9 cellular contexts compared by ENCODE assay signal in the genomic region with DNA sequence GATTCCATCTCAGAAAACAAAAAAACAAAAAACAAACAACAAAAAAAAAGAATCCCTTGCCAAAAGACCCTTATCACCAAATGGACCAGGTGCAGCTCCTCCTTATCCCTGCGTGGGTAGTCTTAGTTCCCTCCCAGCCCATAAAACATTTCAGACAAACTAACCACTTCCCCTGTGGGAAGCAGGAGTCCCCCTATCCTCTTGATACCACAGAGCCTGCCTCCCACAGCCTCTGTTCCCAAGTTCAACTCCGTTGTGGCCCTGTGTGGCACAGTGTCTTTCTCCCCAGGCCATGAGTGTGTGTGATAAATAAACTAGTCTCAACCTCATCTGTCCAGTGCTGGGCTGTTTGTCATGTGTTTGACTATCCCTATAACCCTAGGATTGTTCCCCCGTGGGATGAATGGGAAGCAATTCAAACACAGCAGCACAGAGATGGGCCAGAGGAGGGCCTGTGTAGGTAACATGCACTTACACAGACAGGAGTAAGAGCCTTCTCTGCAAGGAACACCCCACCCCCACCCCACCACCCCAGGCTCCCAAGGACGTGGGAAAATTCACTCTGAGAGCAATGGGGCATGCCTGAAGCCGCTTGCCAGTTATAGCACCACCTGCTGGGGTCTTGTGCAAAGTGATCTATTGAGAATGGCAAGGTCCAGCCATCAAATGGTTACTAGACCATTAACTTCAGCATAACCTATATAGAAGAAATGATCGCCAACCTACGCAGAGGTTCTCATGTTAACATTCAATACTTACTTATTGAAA.
DNase-seq lines count a peak whose midpoint lies in the region; ATAC-seq, FAIRE-seq and TF ChIP-seq lines count a peak whose summit lies in the region.
"Had no signal": no experiment of that assay in that cellular context is flagged by ENCODE, and none has a peak within 500 bp of the region (broad histone marks: within the 10 kb centered on the region; RNA-seq: fewer than 3 reads in every experiment).

No MANE protein-coding gene starts in this region.

- H3K79me1 ChIP-seq in H1 (ENCODE audit: low read depth, low read length), result no peaks in the 10 kb centered on the region

- no peaks in the 10 kb centered on the region for H3K27me3 Mint-ChIP-seq in CD8-positive, alpha-beta T cell (ENCODE audit: low read depth)

- H3K27me3 ChIP-seq in H1 (replicated peaks in 1 of 4; ENCODE audit: control insufficient read depth in 3 of 4, extremely low read depth in 1 of 4, insufficient read depth in 3 of 4, low read length in 3 of 4), result no peaks in the 10 kb centered on the region
- H3K27me3 ChIP-seq in thyroid gland, result no peaks in the 10 kb centered on the region
- H3K27me3 ChIP-seq in CD8-positive, alpha-beta T cell (ENCODE audit: insufficient read depth, low read length), result no peaks in the 10 kb centered on the region

- H3K4me3 ChIP-seq in NB4 (ENCODE audit: low read depth, low read length) (no peak overlapping the region), H1 (ENCODE audit: extremely low read depth in 1 of 4, insufficient read depth in 2 of 4, low read depth in 3 of 4, low read length in 4 of 4) (no peak overlapping the region), thyroid gland (replicated peaks in 1 of 3) (no peak overlapping the region)
- H3K4me3 ChIP-seq in CD8-positive, alpha-beta T cell (ENCODE audit: low read depth, low read length), result no peak overlapping the region

- no peak overlapping the region; the same call in 1 of the 2 replicates for H2BK12ac ChIP-seq in H1 (ENCODE audit: low read depth, low read length)

- POLR2A ChIA-PET in H1 (lab: Charles Lee; ENCODE audit: partially characterized antibody), result no interaction called here
- POLR2A ChIA-PET in CD8-positive, alpha-beta T cell (lab: Charles Lee), result no interaction called here

- no peak overlapping the region for H2AK5ac ChIP-seq in H1 (ENCODE audit: low read depth, low read length)

- H3K36me3 ChIP-seq in H1 (ENCODE audit: control insufficient read depth in 2 of 4, insufficient read depth in 4 of 4, low read length in 3 of 4) (no peaks in the 10 kb centered on the region), thyroid gland (no peaks in the 10 kb centered on the region)
- H3K36me3 ChIP-seq in CD8-positive, alpha-beta T cell (ENCODE audit: insufficient read depth, low read length), result no peaks in the 10 kb centered on the region

- H3K4ac ChIP-seq in H1 (replicated peaks; ENCODE audit: insufficient read length, low read depth, low read length), result peak overlapping the region; percentile 65

- no peak overlapping the region for H4K91ac ChIP-seq in H1 (replicated peaks; ENCODE audit: insufficient read length, low read length)

- no peak overlapping the region for H2BK120ac ChIP-seq in H1 (replicated peaks; ENCODE audit: low read depth, low read length)

- H3K4me1 Mint-ChIP-seq in CD8-positive, alpha-beta T cell (ENCODE audit: low read depth), result peaks cover 3% of the 10 kb centered on the region

- no peak overlapping the region for H3K18ac ChIP-seq in H1 (ENCODE audit: extremely low read depth, low read length)

- 65% methylated on average over 7 of the region's 7 CpGs; no CpG with 5 or more reads in 1 of the 2 experiments for WGBS in H1 (ENCODE audit: extremely low coverage in 1 of 2, insufficient coverage in 1 of 2, insufficient read length in 1 of 2, insufficient replicate concordance in 2 of 2, low coverage in 1 of 2, low lambda C conversion rate in 2 of 2, missing lambda C conversion rate in 1 of 2), 2 experiments
- 50 to 55% methylated on average over 7 of the region's 7 CpGs for WGBS in thyroid gland, 2 donors

- H2BK20ac ChIP-seq in H1 (ENCODE audit: low read length), result no peak overlapping the region

- no peak overlapping the region for H3K9ac ChIP-seq in H1 (replicated peaks in 1 of 4; ENCODE audit: extremely low read depth in 1 of 4, low read depth in 3 of 4, low read length in 3 of 4)

- H3K4me1 ChIP-seq in H1 (replicated peaks in 1 of 4; ENCODE audit: control insufficient read depth in 3 of 4, insufficient read depth in 4 of 4, low read length in 3 of 4) (no peaks in the 10 kb centered on the region), thyroid gland (peaks cover 6 to 13% of the 10 kb centered on the region in 2 donors)
- no peaks in the 10 kb centered on the region for H3K4me1 ChIP-seq in CD8-positive, alpha-beta T cell (ENCODE audit: insufficient read depth, low read length)

- no peak overlapping the region for H3K14ac ChIP-seq in H1 (ENCODE audit: insufficient read length)

- H3K23ac ChIP-seq in H1 (ENCODE audit: insufficient read length), result no peak overlapping the region

- DNase-seq in GM10266 (ENCODE audit: extremely low spot score), result peak; percentile 39
- DNase-seq in NB4 (ENCODE audit: low read depth), result peak; percentile 72
- peak; percentile 17 to 63 for DNase-seq in H1 (ENCODE audit: low read depth in 1 of 2, low spot score in 2 of 2)
- DNase-seq in thyroid gland, result peak; percentile 40 to 43
- no peak for DNase-seq in NCI-H2107 treated with DMSO at 0.1 percent for 48 hours (lab: John Stamatoyannopoulos, UW; ENCODE audit: unreplicated experiment)
- no peak for DNase-seq in CD8-positive, alpha-beta T cell

- no peaks in the 10 kb centered on the region for H3K79me2 ChIP-seq in H1 (ENCODE audit: control insufficient read depth in 1 of 2, insufficient read depth in 2 of 2, low read length in 2 of 2)

- H3K27ac Mint-ChIP-seq in CD8-positive, alpha-beta T cell, result no peak overlapping the region
- H3K27ac Mint-ChIP-seq: memory B cell had no signal

- H3K36me3 Mint-ChIP-seq in CD8-positive, alpha-beta T cell, result no peaks in the 10 kb centered on the region

- no peak overlapping the region for H2BK5ac ChIP-seq in H1 (ENCODE audit: low read depth, low read length)

- H3K27ac ChIP-seq in H1 (ENCODE audit: low read depth, low read length), result no peak overlapping the region
- H3K27ac ChIP-seq in thyroid gland, result no peak overlapping the region
- no peak overlapping the region for H3K27ac ChIP-seq in CD8-positive, alpha-beta T cell (ENCODE audit: low read depth, low read length)

- H4K20me1 ChIP-seq in H1 (replicated peaks in 1 of 2; ENCODE audit: control insufficient read depth in 1 of 2, insufficient read depth in 2 of 2, low read length in 2 of 2), result no peaks in the 10 kb centered on the region

- FAIRE-seq in H1 (lab: Jason Lieb, UNC), result no peak
- FAIRE-seq: TTC549 had no signal

- CTCF ChIA-PET in H1 (lab: Charles Lee; ENCODE audit: partially characterized antibody), result interaction anchor here (0.6 to 2.8 kb wide), 20 partner anchors 8 to 1865 kb away, joined by 3 to 10 read pairs (median 3); no protein-coding TSS in a partner anchor
- CTCF ChIA-PET in CD8-positive, alpha-beta T cell (lab: Charles Lee), result no interaction called here

- H3K9me3 ChIP-seq in H1 (ENCODE audit: insufficient read depth in 2 of 2, low read depth in 1 of 2, low read length in 1 of 2), result no peaks in the 10 kb centered on the region
- no peaks in the 10 kb centered on the region for H3K9me3 ChIP-seq in thyroid gland
- H3K9me3 ChIP-seq in CD8-positive, alpha-beta T cell (ENCODE audit: low read length), result no peaks in the 10 kb centered on the region

- no peak overlapping the region for H3K4me2 ChIP-seq in H1 (ENCODE audit: insufficient read depth in 1 of 2, low read depth in 2 of 2, low read length in 2 of 2)

- H4K5ac ChIP-seq in H1 (ENCODE audit: insufficient read length, low read depth, low read length), result no peak overlapping the region

- no peak overlapping the region for H3K4me3 Mint-ChIP-seq in CD8-positive, alpha-beta T cell
- H3K4me3 Mint-ChIP-seq: memory B cell had no signal

- no peak overlapping the region for H4K8ac ChIP-seq in H1 (ENCODE audit: extremely low read depth, insufficient read depth, low read length)

- no peak overlapping the region for H3K56ac ChIP-seq in H1 (replicated peaks; ENCODE audit: insufficient read length, low read depth, low read length)

- TF ChIP-seq POLR2A in NB4 (IDR thresholded peaks at IDR 0.05; ENCODE audit: extremely low read depth, insufficient read length) (no peak), H1 (IDR thresholded peaks at IDR 0.05; ENCODE audit: control extremely low read depth in 1 of 2, low read depth in 2 of 2, low read length in 2 of 2) (no peak), thyroid gland (IDR thresholded peaks at IDR 0.05) (no peak)

- peak; percentile 50 for ATAC-seq in GM21576 (IDR thresholded peaks at IDR 0.05; ENCODE audit: unreplicated experiment)
- ATAC-seq in CD8-positive, alpha-beta T cell, result no peak

- H3K9me3 Mint-ChIP-seq in CD8-positive, alpha-beta T cell, result no peaks in the 10 kb centered on the region

- intact Hi-C loops in thyroid gland (cut with DNase I), result no loop called here
- intact Hi-C loops in CD8-positive, alpha-beta T cell (cut with DNase I, micrococcal nuclease), result no loop called here

- H2AFZ ChIP-seq in H1 (ENCODE audit: low read length), result peak overlapping the region; percentile 97

- peak; percentile 52 to 68 for TF ChIP-seq RAD21 in H1 (IDR thresholded peaks at IDR 0.05 in 1 of 2, conservative IDR thresholded peaks at IDR 0.05 in 1 of 2; ENCODE audit: low read depth in 2 of 2, low read length in 2 of 2)

- no peak for TF ChIP-seq EP300 in H1 (IDR thresholded peaks at IDR 0.05; ENCODE audit: borderline replicate concordance in 1 of 2, low read depth in 2 of 2, low read length in 2 of 2)

- H2BK15ac ChIP-seq in H1 (ENCODE audit: low read length), result peak overlapping the region; percentile 50; the same call in 1 of the 2 replicates

- no peaks in the 10 kb centered on the region for H3K23me2 ChIP-seq in H1 (ENCODE audit: low read depth, low read length)

- TF ChIP-seq CTCF in GM10266 (IDR thresholded peaks at IDR 0.05; ENCODE audit: control insufficient read depth, insufficient read depth, low read depth, missing control alignments) (peak; percentile 55), NB4 (IDR thresholded peaks at IDR 0.05; ENCODE audit: low read depth, low read length) (peak; percentile 71), H1 (IDR thresholded peaks at IDR 0.05; ENCODE audit: control extremely low read depth in 1 of 3, insufficient read depth in 1 of 3, low read depth in 1 of 3, low read length in 3 of 3) (peak; percentile 55 to 64 (median 56)), thyroid gland (IDR thresholded peaks at IDR 0.05) (peak in 3 of 6 experiments; percentile 13 to 46 (median 29))
- no peak for TF ChIP-seq CTCF in CD8-positive, alpha-beta T cell (IDR thresholded peaks at IDR 0.05)

TF ChIP-seq in H1, 55 proteins besides CTCF, POLR2A, EP300 and RAD21 (continues in another document):
- peak; percentile 38; the same call in 1 of the 2 replicates for TF ChIP-seq YY1 (IDR thresholded peaks at IDR 0.05; ENCODE audit: low read depth, low read length)

Comparison
In these comparisons a context has a peak if more than half of its experiments do, and no peak if none do; other contexts are left out.
1. DNase-seq: peak in GM10266 (single experiment), NB4 (single experiment), H1 (2 of 2) and thyroid gland (2 of 2); none in NCI-H2107 treated with DMSO at 0.1 percent for 48 hours (single experiment) and CD8-positive, alpha-beta T cell (0 of 7).